9 cellular contexts compared by ENCODE assay signal in genomic region chr11:120306519-120307242, GRCh38. TPM values are rescaled to one million over a fixed set of nuclear protein-coding genes. Genes with fewer than 3 reads are reported as not detected.
DNase-seq lines count a peak whose midpoint lies in the region; ATAC-seq and TF ChIP-seq lines count a peak whose summit lies in the region.
"Had no signal": no experiment of that assay in that cellular context is flagged by ENCODE, and none has a peak within 500 bp of the region (broad histone marks: within the 10 kb centered on the region; RNA-seq: fewer than 3 reads in every experiment).

No MANE protein-coding gene starts in this region.

- H4K12ac ChIP-seq in trophoblast cell (ENCODE audit: low read depth, low read length): no peak overlapping the region

- H2AFZ ChIP-seq in PC-3 (ENCODE audit: low read length) (peak overlapping the region; percentile 77), trophoblast cell (ENCODE audit: insufficient read depth, low read length, poor library complexity) (no peak overlapping the region)

- no peak for TF ChIP-seq EP300 in tibial nerve (IDR thresholded peaks at IDR 0.05)

- H3K36me3 ChIP-seq in PC-3 (ENCODE audit: low read depth, low read length): no peaks in the 10 kb centered on the region
- peaks cover 0 to 2% of the 10 kb centered on the region in 2 experiments for H3K36me3 ChIP-seq in trophoblast cell (ENCODE audit: control insufficient read depth in 1 of 2, insufficient read depth in 2 of 2, low read length in 2 of 2)
- H3K36me3 ChIP-seq in tibial nerve: no peaks in the 10 kb centered on the region

- H3K18ac ChIP-seq in trophoblast cell (ENCODE audit: low read length): no peak overlapping the region

- TF ChIP-seq CTCF in GM10248 (IDR thresholded peaks at IDR 0.05; ENCODE audit: control extremely low read depth, extremely low read depth, low read depth, missing control alignments): peak; percentile 7
- TF ChIP-seq CTCF in PC-3 (conservative IDR thresholded peaks at IDR 0.05; ENCODE audit: low read depth, low read length): peak; percentile 88
- TF ChIP-seq CTCF in epithelial cell of proximal tubule (conservative IDR thresholded peaks at IDR 0.05; ENCODE audit: low read depth, low read length): peak; percentile 52
- no peak for TF ChIP-seq CTCF in tibial nerve (IDR thresholded peaks at IDR 0.05)

- H4K91ac ChIP-seq in trophoblast cell (ENCODE audit: low read depth, low read length): peak overlapping the region; percentile 5

- H3F3A ChIP-seq in PC-3 (ENCODE audit: low read length, unreplicated experiment): no peaks in the 10 kb centered on the region

- no peak overlapping the region; the same call in 1 of the 2 replicates for H3K4me3 ChIP-seq in PC-3 (ENCODE audit: low read length)
- H3K4me3 ChIP-seq in epithelial cell of proximal tubule (ENCODE audit: low read depth, low read length): no peak overlapping the region
- H3K4me3 ChIP-seq in trophoblast cell (ENCODE audit: low read depth, low read length): no peak overlapping the region
- no peak overlapping the region for H3K4me3 ChIP-seq in tibial nerve

- H3K23ac ChIP-seq in trophoblast cell (ENCODE audit: low read length): no peak overlapping the region

- WGBS in trophoblast cell (ENCODE audit: extremely low coverage, insufficient coverage, insufficient read length): no CpG with 5 or more reads among the region's 11 CpGs
- 44 to 55% methylated on average over 11 of the region's 11 CpGs for WGBS in tibial nerve, 2 donors

- ATAC-seq in PC-3 (peak; percentile 83), GM21528 (IDR thresholded peaks at IDR 0.05; ENCODE audit: low FRiP score, unreplicated experiment) (no peak), GM18873 (IDR thresholded peaks at IDR 0.05; ENCODE audit: low FRiP score, unreplicated experiment) (no peak)

- H3K79me1 ChIP-seq in trophoblast cell (ENCODE audit: low read length): peaks cover 10% of the 10 kb centered on the region

- no peak overlapping the region for H2AK5ac ChIP-seq in trophoblast cell (ENCODE audit: low read length)

- CTCF ChIA-PET in GM10248 (lab: Yijun Ruan, JAX): interaction anchor here (1.1 to 18.0 kb wide), 3 partner anchors 10 to 67 kb away, joined by 3 to 792 read pairs (median 97); partner anchors contain the start of gene POU2F3
- CTCF ChIA-PET in PC-3 (lab: Charles Lee): interaction anchor here (1.0 kb wide), 1 partner anchor 19 kb away, joined by 3 read pairs; the partner anchor contains the start of gene TLCD5

- H4K8ac ChIP-seq in trophoblast cell (ENCODE audit: low read depth, low read length): no peak overlapping the region

- no peak overlapping the region for H2BK12ac ChIP-seq in trophoblast cell (ENCODE audit: low read length)

- H3K9me3 ChIP-seq in PC-3 (ENCODE audit: low read length) (no peaks in the 10 kb centered on the region), trophoblast cell (ENCODE audit: insufficient read depth, low read depth, low read length) (peaks cover 2% of the 10 kb centered on the region), tibial nerve (no peaks in the 10 kb centered on the region)

- BruUV-seq in PC-3 (replicated peaks; lab: Mats Ljungman, UMichigan): no TSS peak

- H3K14ac ChIP-seq in trophoblast cell (ENCODE audit: low read length): no peak overlapping the region

- H3K27me3 ChIP-seq in PC-3 (ENCODE audit: low read length) (no peaks in the 10 kb centered on the region), trophoblast cell (ENCODE audit: insufficient read depth, low read length) (no peaks in the 10 kb centered on the region), tibial nerve (no peaks in the 10 kb centered on the region)

- no peak overlapping the region for H3K4ac ChIP-seq in trophoblast cell (ENCODE audit: low read depth, low read length)

- no peak for TF ChIP-seq POLR2A in tibial nerve (IDR thresholded peaks at IDR 0.05)

- DNase-seq in GM10248 (ENCODE audit: extremely low spot score) (no peak), PC-3 (peak; percentile 98), epithelial cell of proximal tubule (ENCODE audit: low read depth) (no peak), trophoblast cell (peak in 1 of 2 donors; percentile 4), HuH-7.5 (ENCODE audit: low spot score) (no peak), tibial nerve (ENCODE audit: low spot score in 2 of 2) (no peak)
- DNase-seq: RPMI8226 had no signal

- H3K4me2 ChIP-seq in PC-3 (ENCODE audit: low read length): peak overlapping the region; percentile 69
- H3K4me2 ChIP-seq in trophoblast cell (ENCODE audit: low read length): no peak overlapping the region

- H3K27ac ChIP-seq in PC-3 (ENCODE audit: low read length): peak overlapping the region; percentile 81
- no peak overlapping the region for H3K27ac ChIP-seq in trophoblast cell (ENCODE audit: low read depth, low read length)
- H3K27ac ChIP-seq in tibial nerve: peak overlapping the region in 1 of 4 donors; percentile 17

- POLR2A ChIA-PET in GM10248 (lab: Yijun Ruan, JAX) (no interaction called here), PC-3 (lab: Charles Lee; ENCODE audit: unreplicated experiment) (no interaction called here)

- H3K79me2 ChIP-seq in PC-3 (ENCODE audit: low read length) (no peaks in the 10 kb centered on the region), trophoblast cell (ENCODE audit: control insufficient read depth, insufficient read depth, low read length, poor library complexity) (no peaks in the 10 kb centered on the region)

- H3K9me2 ChIP-seq in PC-3 (replicated peaks; ENCODE audit: low read length): no peaks in the 10 kb centered on the region

- no peak overlapping the region for H2BK120ac ChIP-seq in trophoblast cell (ENCODE audit: insufficient read depth, low read length, poor library complexity)

- H3K4me1 ChIP-seq in PC-3 (ENCODE audit: insufficient read depth, low read length) (peaks cover 50% of the 10 kb centered on the region), trophoblast cell (ENCODE audit: control insufficient read depth in 1 of 2, insufficient read depth in 2 of 2, low read length in 2 of 2) (peaks cover 15 to 18% of the 10 kb centered on the region in 2 experiments), tibial nerve (peaks cover 0 to 7% (median 0%) of the 10 kb centered on the region in 4 donors)

- peak overlapping the region; percentile 54 for H3K9ac ChIP-seq in PC-3 (ENCODE audit: low read length)
- H3K9ac ChIP-seq in trophoblast cell (ENCODE audit: low read length): no peak overlapping the region

- intact Hi-C loops in PC-3 (cut with micrococcal nuclease): loop anchor here (2.0 kb wide), 1 partner anchor 24 kb away; no protein-coding TSS in a partner anchor

- H2BK5ac ChIP-seq in trophoblast cell (ENCODE audit: low read depth, low read length, poor library complexity): no peak overlapping the region

- H4K20me1 ChIP-seq in PC-3 (ENCODE audit: low read length): no peaks in the 10 kb centered on the region

RNA-seq across cellular contexts. Expression of gene TLCD5, which starts 18.4 kb away (rescaled TPM):
- total RNA-seq in PC-3 (2014; rRNA removed) (4.2 and 6.2 TPM in 2 replicates), epithelial cell of proximal tubule (4.7 and 23.1 TPM in 2 replicates), tibial nerve (1 to 10 TPM; 6.3 to 9.4 (median 8.2) TPM)
- polyA plus RNA-seq in trophoblast cell (2013): 5.9 and 6.1 TPM in 2 replicates

RNA-seq across cellular contexts. Expression of gene ARHGEF12, which starts 29.5 kb away (rescaled TPM):
- total RNA-seq in PC-3 (2014; rRNA removed): 41.0 and 54.4 TPM in 2 replicates
- 29.4 and 36.5 TPM in 2 replicates for total RNA-seq in epithelial cell of proximal tubule
- polyA plus RNA-seq in trophoblast cell (2013): 30.4 and 31.2 TPM in 2 replicates
- total RNA-seq in tibial nerve: 100 to 1,000 TPM in 2 of 4 donors, 10 to 100 TPM in 2; 92.1 to 122 (median 104) TPM

Comparison
In these comparisons a context has a peak if more than half of its experiments do, and no peak if none do; other contexts are left out.
1. CTCF ChIP-seq: peak in GM10248 (single experiment), PC-3 (single experiment) and epithelial cell of proximal tubule (single experiment); none in tibial nerve (0 of 5).